19 cellular contexts compared by ENCODE assay signal in the genomic region with DNA sequence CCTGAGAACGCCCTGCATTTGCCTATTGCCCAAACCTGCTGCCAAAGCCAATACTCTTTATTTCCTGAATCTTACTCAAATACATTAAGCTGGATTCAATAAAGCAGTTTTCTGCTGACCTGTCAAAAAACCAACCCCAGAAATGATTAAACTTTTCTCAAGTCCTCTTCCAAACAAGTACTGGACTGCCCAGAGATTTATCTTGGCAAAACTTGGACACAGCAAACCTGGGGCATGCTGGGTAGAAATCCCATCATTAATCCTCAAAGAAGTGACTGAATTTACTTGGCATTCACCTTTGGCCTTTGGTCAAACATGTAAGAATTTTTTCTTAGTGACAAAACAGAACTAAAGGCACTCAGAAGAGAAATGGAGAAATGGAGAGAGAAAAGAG.
A peak's percentile ranks its signal among the peaks of the same experiment; 100 is the strongest.
DNase-seq lines count a peak whose midpoint lies in the region; ATAC-seq, FAIRE-seq and TF ChIP-seq lines count a peak whose summit lies in the region.
"Had no signal": no experiment of that assay in that cellular context is flagged by ENCODE, and none has a peak within 500 bp of the region (broad histone marks: within the 10 kb centered on the region; RNA-seq: fewer than 3 reads in every experiment).

No MANE protein-coding gene starts in this region.

- in situ Hi-C loops in brain microvascular endothelial cell (cut with HindIII; ENCODE audit: low pct_ligation_motif_present, low sequenced_read_pairs): no loop called here

- CTCF ChIA-PET in A549 (lab: Yijun Ruan, JAX): no interaction called here

- peaks cover 3% of the 10 kb centered on the region; the same call in 1 of the 2 replicates for H3K36me3 Mint-ChIP-seq in HFFc6 (ENCODE audit: low read depth)

- H3K9me3 ChIP-seq in A549 (no peaks in the 10 kb centered on the region), keratinocyte (ENCODE audit: control insufficient read depth, low read depth, low read length) (no peaks in the 10 kb centered on the region)

- H3K79me2 ChIP-seq in keratinocyte (ENCODE audit: control insufficient read depth, insufficient read depth, low read length): no peaks in the 10 kb centered on the region
- H3K79me2 ChIP-seq in mesendoderm (ENCODE audit: control insufficient read depth, insufficient read depth, low read length): no peaks in the 10 kb centered on the region

- H3K9ac ChIP-seq in keratinocyte (ENCODE audit: control insufficient read depth, extremely low read depth, insufficient read depth, low read length): no peak overlapping the region
- H3K9ac ChIP-seq in mesendoderm (ENCODE audit: low read length): no peak overlapping the region

- no peak for TF ChIP-seq CTCF in A549 (IDR thresholded peaks at IDR 0.05)
- no peak for TF ChIP-seq CTCF in HFFc6 (IDR thresholded peaks at IDR 0.05)
- no peak for TF ChIP-seq CTCF in brain microvascular endothelial cell (IDR thresholded peaks at IDR 0.05; ENCODE audit: low read depth, low read length, missing control alignments)
- TF ChIP-seq CTCF in keratinocyte (optimal IDR thresholded peaks at IDR 0.05 in 1 of 3, IDR thresholded peaks at IDR 0.05 in 1 of 3, conservative IDR thresholded peaks at IDR 0.05 in 1 of 3; ENCODE audit: extremely low read depth in 1 of 3, insufficient read depth in 2 of 3, low read length in 3 of 3): no peak

- H3K4me2 ChIP-seq in A549 (no peak overlapping the region), keratinocyte (ENCODE audit: control insufficient read depth, extremely low read depth, insufficient read depth, low read depth, low read length) (peak overlapping the region; percentile 12), mesendoderm (ENCODE audit: low read length) (no peak overlapping the region)
- H3K4me2 ChIP-seq: PC-9 had no signal

- POLR2A ChIA-PET in A549 (lab: Yijun Ruan, JAX): no interaction called here

- no peak overlapping the region for H3K56ac ChIP-seq in mesendoderm (ENCODE audit: low read length)

- H3K9me1 ChIP-seq in keratinocyte (ENCODE audit: control insufficient read depth, extremely low read depth, insufficient read depth, low read length): no peaks in the 10 kb centered on the region

- H3K27ac ChIP-seq in A549: no peak overlapping the region
- peak overlapping the region; percentile 96 for H3K27ac ChIP-seq in brain microvascular endothelial cell
- H3K27ac ChIP-seq in keratinocyte (ENCODE audit: control insufficient read depth, insufficient read depth, low read length): no peak overlapping the region
- H3K27ac ChIP-seq in mesendoderm (ENCODE audit: low read depth, low read length): no peak overlapping the region
- H3K27ac ChIP-seq: PC-9, VCaP had no signal

- H3K4me1 Mint-ChIP-seq in HFFc6 (ENCODE audit: low read depth): peaks cover 70% of the 10 kb centered on the region

- peak overlapping the region; percentile 83 for H3K27ac Mint-ChIP-seq in HFFc6
- H3K27ac Mint-ChIP-seq: activated CD8-positive, alpha-beta T cell treated with anti-CD3 and anti-CD28 coated beads for 36 hours; activated T-helper 2 cell treated with anti-CD3 and anti-CD28 coated beads, Interferon-gamma antibody, Interleukin-2, Interleukin-4, amounts not matched to agents 10 μg/mL and 5 μg/mL and 100 μg/mL, durations not matched to agents 14 hours and 24 hours and 36 hours had no signal

- H3K36me3 ChIP-seq in brain microvascular endothelial cell (replicated peaks) (no peaks in the 10 kb centered on the region), keratinocyte (ENCODE audit: control insufficient read depth in 2 of 2, extremely low read depth in 1 of 2, insufficient read depth in 2 of 2, low read length in 2 of 2) (no peaks in the 10 kb centered on the region), mesendoderm (ENCODE audit: control insufficient read depth, insufficient read depth, low read length) (no peaks in the 10 kb centered on the region)

- H3K4me3 ChIP-seq in A549: no peak overlapping the region
- no peak overlapping the region for H3K4me3 ChIP-seq in brain microvascular endothelial cell (ENCODE audit: low read depth, low read length)
- H3K4me3 ChIP-seq in keratinocyte (ENCODE audit: control insufficient read depth in 2 of 3, extremely low read depth in 1 of 3, insufficient read depth in 2 of 3, low read depth in 1 of 3, low read length in 3 of 3): no peak overlapping the region
- no peak overlapping the region for H3K4me3 ChIP-seq in mesendoderm (ENCODE audit: low read length)
- H3K4me3 ChIP-seq: PC-9 had no signal

- no peak overlapping the region for H2BK5ac ChIP-seq in mesendoderm (ENCODE audit: low read length)

- ATAC-seq in A549: no peak

- H4K20me1 ChIP-seq in keratinocyte (ENCODE audit: control insufficient read depth, extremely low read depth, insufficient read depth, low read length): no peaks in the 10 kb centered on the region

- H4K5ac ChIP-seq in mesendoderm (ENCODE audit: low read length): no peak overlapping the region

- DNase-seq in A549 (ENCODE audit: low read depth in 1 of 2, low spot score in 1 of 2) (no peak), HFFc6 (peak; percentile 72), brain microvascular endothelial cell (peak; percentile 43), keratinocyte (ENCODE audit: low read depth, low spot score) (no peak), NCI-H1694 treated with DMSO at 0.1 percent for 48 hours (lab: John Stamatoyannopoulos, UW) (no peak), NCI-H187 (lab: John Stamatoyannopoulos, UW) (no peak), SIG-M5 (lab: John Stamatoyannopoulos, UW) (no peak), mesendoderm (no peak)
- DNase-seq: activated CD8-positive, alpha-beta T cell treated with anti-CD3 and anti-CD28 coated beads for 36 hours; anterior cingulate cortex; COR-L47; GDM1; Karpas-422; kidney; occipital lobe; PC-9; stimulated activated CD4-positive, alpha-beta T cell treated with anti-CD3 and anti-CD28 coated beads, Interleukin-12 subunit alpha, Interleukin-12 subunit beta, amount 100 ng/mL, for 4 hours had no signal

- H3K27me3 Mint-ChIP-seq in HFFc6 (ENCODE audit: insufficient read depth): no peaks in the 10 kb centered on the region

- H2AFZ ChIP-seq in keratinocyte (ENCODE audit: control insufficient read depth, low read length): no peak overlapping the region
- H2AFZ ChIP-seq: PC-9 had no signal

- H3K79me1 ChIP-seq in mesendoderm (ENCODE audit: low read length): no peaks in the 10 kb centered on the region

- H3K23ac ChIP-seq in mesendoderm (ENCODE audit: low read length): no peak overlapping the region

- peaks cover 5% of the 10 kb centered on the region; the same call in 1 of the 2 replicates for H3K9me3 Mint-ChIP-seq in HFFc6
- H3K9me3 Mint-ChIP-seq: activated CD8-positive, alpha-beta T cell treated with anti-CD3 and anti-CD28 coated beads for 36 hours; activated T-helper 2 cell treated with anti-CD3 and anti-CD28 coated beads, Interferon-gamma antibody, Interleukin-2, Interleukin-4, amounts not matched to agents 10 μg/mL and 5 μg/mL and 100 μg/mL, durations not matched to agents 14 hours and 24 hours and 36 hours had no signal

- H3K27me3 ChIP-seq in brain microvascular endothelial cell (replicated peaks) (no peaks in the 10 kb centered on the region), keratinocyte (ENCODE audit: control insufficient read depth, extremely low read depth, insufficient read depth, low read length) (no peaks in the 10 kb centered on the region), mesendoderm (ENCODE audit: insufficient read depth, low read length, poor library complexity) (no peaks in the 10 kb centered on the region)

- dilution Hi-C loops in keratinocyte (cut with MboI; ENCODE audit: extremely low pct_ligation_motif_present, low sequenced_read_pairs): no loop called here

- no peak for TF ChIP-seq RAD21 in A549 (conservative IDR thresholded peaks at IDR 0.05 in 1 of 2, IDR thresholded peaks at IDR 0.05 in 1 of 2)

- H3K18ac ChIP-seq in mesendoderm (ENCODE audit: low read length): no peak overlapping the region

- no peak overlapping the region for H4K8ac ChIP-seq in mesendoderm (ENCODE audit: low read depth, low read length)

- no peak for TF ChIP-seq POLR2A in A549 (IDR thresholded peaks at IDR 0.05; ENCODE audit: low read length)

- H2BK120ac ChIP-seq in mesendoderm (ENCODE audit: low read depth, low read length): no peak overlapping the region

- no peak overlapping the region for H2AK5ac ChIP-seq in mesendoderm (ENCODE audit: low read length)

- no peak overlapping the region for H3K4ac ChIP-seq in mesendoderm (ENCODE audit: low read depth, low read length)

- no peak overlapping the region for H2BK15ac ChIP-seq in mesendoderm (replicated peaks; ENCODE audit: low read depth)

- TF ChIP-seq EP300 in A549 (IDR thresholded peaks at IDR 0.05): no peak

- peak overlapping the region; percentile 43 for H3K4me3 Mint-ChIP-seq in HFFc6
- H3K4me3 Mint-ChIP-seq: activated CD8-positive, alpha-beta T cell treated with anti-CD3 and anti-CD28 coated beads for 36 hours had no signal

- 13% methylated on average over 1 of the region's 1 CpG for WGBS in A549 (ENCODE audit: missing lambda C conversion rate)
- no CpG with 5 or more reads among the region's 1 CpG for WGBS in mesendoderm (ENCODE audit: extremely low coverage, insufficient coverage, low lambda C conversion rate)

- no peak for FAIRE-seq in A549 (lab: Jason Lieb, UNC)
- FAIRE-seq in keratinocyte (lab: Jason Lieb, UNC): peak; percentile 17
- FAIRE-seq: kidney had no signal

- H3K4me1 ChIP-seq in A549 (no peaks in the 10 kb centered on the region), keratinocyte (ENCODE audit: control insufficient read depth, extremely low read depth, insufficient read depth, low read length) (peaks cover 20% of the 10 kb centered on the region), mesendoderm (ENCODE audit: control insufficient read depth, low read depth, low read length) (no peaks in the 10 kb centered on the region)

TF ChIP-seq in A549, 52 proteins besides CTCF, POLR2A, EP300 and RAD21:
- TF ChIP-seq MAFK (IDR thresholded peaks at IDR 0.05; ENCODE audit: partially characterized antibody) (peak; percentile 82), CHD2 (IDR thresholded peaks at IDR 0.05; ENCODE audit: low read length, partially characterized antibody) (no peak), CBX8 (IDR thresholded peaks at IDR 0.05) (no peak)

Comparison
In these comparisons a context has a peak if more than half of its experiments do, and no peak if none do; other contexts are left out.
1. DNase-seq: peak in HFFc6 (single experiment) and brain microvascular endothelial cell (single experiment); none in A549 (0 of 2), keratinocyte (single experiment), NCI-H1694 treated with DMSO at 0.1 percent for 48 hours (single experiment), NCI-H187 (0 of 2), SIG-M5 (single experiment) and mesendoderm (single experiment).